15 cellular contexts compared by ENCODE assay signal in the genomic region with DNA sequence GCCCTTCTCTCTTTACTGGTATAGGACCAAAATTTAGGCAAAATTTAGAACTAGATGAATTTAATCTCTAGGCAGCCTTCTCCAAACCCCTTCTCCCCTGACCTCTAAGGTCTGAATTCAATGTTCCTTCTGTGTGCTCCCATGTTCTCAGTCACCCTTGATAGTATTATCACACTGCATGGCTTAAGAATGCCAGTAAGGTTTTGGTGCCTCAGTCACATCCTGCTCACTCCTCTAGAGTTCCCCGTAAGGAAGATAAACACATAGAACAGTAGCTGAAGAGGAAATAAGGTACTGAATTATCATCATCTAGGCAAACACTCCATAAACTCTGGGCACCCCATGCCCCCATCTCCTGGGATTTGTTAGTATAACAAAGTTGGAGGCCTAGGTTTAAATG. TPM values are rescaled to one million over a fixed set of nuclear protein-coding genes. Genes with fewer than 3 reads are reported as not detected.
DNase-seq lines count a peak whose midpoint lies in the region; ATAC-seq, FAIRE-seq and TF ChIP-seq lines count a peak whose summit lies in the region.
"Had no signal": no experiment of that assay in that cellular context is flagged by ENCODE, and none has a peak within 500 bp of the region (broad histone marks: within the 10 kb centered on the region; RNA-seq: fewer than 3 reads in every experiment).

No MANE protein-coding gene starts in this region.

- 40 to 76% methylated on average over 1 of the region's 1 CpG for WGBS in aorta, 2 donors

- H3K27ac ChIP-seq in astrocyte (ENCODE audit: low read depth, low read length) (peak overlapping the region; percentile 4), osteoblast (ENCODE audit: low read depth, low read length) (peak overlapping the region; percentile 93), aorta (ENCODE audit: low read depth in 1 of 2, low read length in 2 of 2) (no peak overlapping the region), caudate nucleus (ENCODE audit: low read depth, low read length) (no peak overlapping the region)
- H3K27ac ChIP-seq in CD8-positive, alpha-beta memory T cell (ENCODE audit: low read depth, low read length), result no peak overlapping the region
- H3K27ac ChIP-seq: SJSA1 had no signal

- peak; percentile 41 for FAIRE-seq in astrocyte (lab: Jason Lieb, UNC)
- FAIRE-seq: K562 had no signal

- H3K27me3 ChIP-seq in astrocyte (ENCODE audit: insufficient read depth, low read length), result no peaks in the 10 kb centered on the region
- no peaks in the 10 kb centered on the region for H3K27me3 ChIP-seq in osteoblast (ENCODE audit: insufficient read depth, low read length)
- H3K27me3 ChIP-seq in aorta (ENCODE audit: control insufficient read depth in 1 of 2, insufficient read depth in 2 of 2, low read length in 1 of 2), result no peaks in the 10 kb centered on the region
- no peaks in the 10 kb centered on the region for H3K27me3 ChIP-seq in CD8-positive, alpha-beta memory T cell (ENCODE audit: insufficient read depth, low read length, poor library complexity, severe bottlenecking)
- H3K27me3 ChIP-seq: SJSA1 had no signal

- H3K79me2 ChIP-seq in astrocyte (ENCODE audit: insufficient read depth, low read length) (peaks cover 97% of the 10 kb centered on the region), osteoblast (ENCODE audit: insufficient read depth, low read length) (peaks cover 97% of the 10 kb centered on the region)

- intact Hi-C loops in aorta (cut with DNase I), result no loop called here
- intact Hi-C loops in CD14-positive monocyte (cut with micrococcal nuclease), result no loop called here

- peak overlapping the region; percentile 80 for H3K27ac Mint-ChIP-seq in HFFc6
- no peak overlapping the region for H3K27ac Mint-ChIP-seq in astrocyte (ENCODE audit: unreplicated experiment)
- H3K27ac Mint-ChIP-seq in CD14-positive monocyte, result no peak overlapping the region
- no peak overlapping the region for H3K27ac Mint-ChIP-seq in CD8-positive, alpha-beta memory T cell
- H3K27ac Mint-ChIP-seq: CD4-positive, CD25-positive, alpha-beta regulatory T cell; GM23338 had no signal

- H3K4me1 ChIP-seq in astrocyte (ENCODE audit: insufficient read depth, low read length) (peaks cover 13% of the 10 kb centered on the region), osteoblast (ENCODE audit: insufficient read depth, low read length) (peaks cover 73% of the 10 kb centered on the region), aorta (ENCODE audit: control insufficient read depth in 1 of 2, insufficient read depth in 2 of 2, low read length in 2 of 2) (peaks cover 0 to 11% of the 10 kb centered on the region in 2 donors)
- no peaks in the 10 kb centered on the region for H3K4me1 ChIP-seq in CD8-positive, alpha-beta memory T cell (ENCODE audit: insufficient read depth, low read length)
- H3K4me1 ChIP-seq: SJSA1 had no signal

- H3K4me3 ChIP-seq in astrocyte (ENCODE audit: insufficient read depth, low read depth, low read length) (no peak overlapping the region), osteoblast (ENCODE audit: insufficient read depth, low read length) (no peak overlapping the region), aorta (ENCODE audit: low read length in 2 of 2) (no peak overlapping the region)
- H3K4me3 ChIP-seq in CD8-positive, alpha-beta memory T cell (ENCODE audit: low read length), result no peak overlapping the region
- H3K4me3 ChIP-seq: GM23338, K562, SJSA1 had no signal

- no peak overlapping the region for H3K4me3 Mint-ChIP-seq in HFFc6
- H3K4me3 Mint-ChIP-seq in astrocyte (ENCODE audit: unreplicated experiment), result no peak overlapping the region
- H3K4me3 Mint-ChIP-seq in CD14-positive monocyte, result no peak overlapping the region
- no peak overlapping the region for H3K4me3 Mint-ChIP-seq in CD8-positive, alpha-beta memory T cell
- H3K4me3 Mint-ChIP-seq: CD4-positive, CD25-positive, alpha-beta regulatory T cell; GM23338 had no signal

- H2AFZ ChIP-seq in astrocyte (ENCODE audit: low read depth, low read length), result no peak overlapping the region
- no peak overlapping the region for H2AFZ ChIP-seq in osteoblast (ENCODE audit: low read length)
- H2AFZ ChIP-seq: GM23338 had no signal

- H3K9me3 Mint-ChIP-seq in HFFc6, result no peaks in the 10 kb centered on the region
- H3K9me3 Mint-ChIP-seq in astrocyte (ENCODE audit: unreplicated experiment), result no peaks in the 10 kb centered on the region
- H3K9me3 Mint-ChIP-seq in CD14-positive monocyte, result peaks cover 0 to 2% (median 0%) of the 10 kb centered on the region in 7 donors
- peaks cover 0 to 2% (median 0%) of the 10 kb centered on the region in 5 donors for H3K9me3 Mint-ChIP-seq in CD8-positive, alpha-beta memory T cell
- H3K9me3 Mint-ChIP-seq: CD4-positive, CD25-positive, alpha-beta regulatory T cell; GM23338 had no signal

- TF ChIP-seq CTCF in HFFc6 (IDR thresholded peaks at IDR 0.05) (no peak), astrocyte (IDR thresholded peaks at IDR 0.05; ENCODE audit: insufficient read depth, low read depth, low read length) (no peak), osteoblast (IDR thresholded peaks at IDR 0.05; ENCODE audit: extremely low read depth, low read depth, low read length) (no peak), CD14-positive monocyte (IDR thresholded peaks at IDR 0.05) (no peak)

- H3K36me3 Mint-ChIP-seq in HFFc6 (ENCODE audit: low read depth) (peaks cover 70% of the 10 kb centered on the region), astrocyte (ENCODE audit: low read depth, unreplicated experiment) (no peaks in the 10 kb centered on the region), CD14-positive monocyte (no peaks in the 10 kb centered on the region)
- no peaks in the 10 kb centered on the region for H3K36me3 Mint-ChIP-seq in CD8-positive, alpha-beta memory T cell
- H3K36me3 Mint-ChIP-seq: CD4-positive, CD25-positive, alpha-beta regulatory T cell had no signal

- H3K4me2 ChIP-seq in astrocyte (ENCODE audit: low read length) (peak overlapping the region; percentile 7), osteoblast (ENCODE audit: insufficient read depth, low read length) (peak overlapping the region; percentile 11)
- H3K4me2 ChIP-seq: GM23338 had no signal

- H3K27me3 Mint-ChIP-seq in HFFc6 (ENCODE audit: insufficient read depth) (0 out of 2 replicates have a peak, but pooled peaks cover 2% of the 10 kb centered on the region), astrocyte (ENCODE audit: low read depth, unreplicated experiment) (no peaks in the 10 kb centered on the region), CD14-positive monocyte (ENCODE audit: low read depth in 3 of 3) (peaks cover 6 to 7% (median 6%) of the 10 kb centered on the region in 3 donors)
- peaks cover 10 to 54% of the 10 kb centered on the region in 2 donors for H3K27me3 Mint-ChIP-seq in CD8-positive, alpha-beta memory T cell

- POLR2A ChIA-PET in CD8-positive, alpha-beta memory T cell (lab: Charles Lee), result no interaction called here

- H3K9me3 ChIP-seq in astrocyte (ENCODE audit: insufficient read depth, low read depth, low read length) (no peaks in the 10 kb centered on the region), osteoblast (ENCODE audit: low read depth, low read length) (no peaks in the 10 kb centered on the region), aorta (ENCODE audit: control insufficient read depth, low read length) (no peaks in the 10 kb centered on the region)
- H3K9me3 ChIP-seq in CD8-positive, alpha-beta memory T cell (ENCODE audit: low read length), result no peaks in the 10 kb centered on the region
- H3K9me3 ChIP-seq: SJSA1 had no signal

- H4K20me1 ChIP-seq in astrocyte (ENCODE audit: insufficient read depth, low read length), result peaks cover 5% of the 10 kb centered on the region
- no peaks in the 10 kb centered on the region for H4K20me1 ChIP-seq in osteoblast (ENCODE audit: insufficient read depth, low read length)

- peak; percentile 34 for ATAC-seq in aorta (ENCODE audit: low FRiP score)
- ATAC-seq: GM23338, K562 had no signal

- H3K4me1 Mint-ChIP-seq in HFFc6 (ENCODE audit: low read depth) (peaks cover 94% of the 10 kb centered on the region), astrocyte (ENCODE audit: low read depth, unreplicated experiment) (peaks cover 6% of the 10 kb centered on the region), CD14-positive monocyte (no peaks in the 10 kb centered on the region)
- no peaks in the 10 kb centered on the region for H3K4me1 Mint-ChIP-seq in CD8-positive, alpha-beta memory T cell
- H3K4me1 Mint-ChIP-seq: CD4-positive, CD25-positive, alpha-beta regulatory T cell had no signal

- no peak overlapping the region for H3K9ac ChIP-seq in astrocyte (ENCODE audit: low read length)

- CTCF ChIA-PET in CD8-positive, alpha-beta memory T cell (lab: Charles Lee), result no interaction called here

- no peaks in the 10 kb centered on the region for H3K36me3 ChIP-seq in astrocyte (ENCODE audit: insufficient read depth, low read length)
- no peaks in the 10 kb centered on the region for H3K36me3 ChIP-seq in osteoblast (ENCODE audit: insufficient read depth, low read length)
- no peaks in the 10 kb centered on the region for H3K36me3 ChIP-seq in aorta (ENCODE audit: control insufficient read depth in 1 of 2, insufficient read depth in 2 of 2, low read length in 1 of 2)
- H3K36me3 ChIP-seq in CD8-positive, alpha-beta memory T cell (ENCODE audit: insufficient read depth, low read length), result no peaks in the 10 kb centered on the region
- H3K36me3 ChIP-seq: SJSA1 had no signal

- DNase-seq in HFFc6 (no peak), astrocyte (ENCODE audit: low read depth) (no peak), osteoblast (ENCODE audit: insufficient read length, low spot score, missing footprints) (no peak), aorta (no peak), CD14-positive monocyte (ENCODE audit: low spot score) (no peak), caudate nucleus (lab: John Stamatoyannopoulos, UW) (no peak)
- DNase-seq in CD8-positive, alpha-beta memory T cell, result no peak
- DNase-seq: CD4-positive, CD25-positive, alpha-beta regulatory T cell; DMS53; NCI-H1436; NCI-H2029 treated with DMSO at 0.1 percent for 48 hours; NCI-H524 had no signal

RNA-seq across cellular contexts. Expression of a gene that starts 18.2 kb away (rescaled TPM):
- 100 to 1,000 TPM; 151 to 310 (median 270) TPM for total RNA-seq in HFFc6 (2021; fragmentation: NEBNext Ultra II Directional; extraction: Animal tissue kit (Norgen Biotek cat#: 25700))
- total RNA-seq in astrocyte (1.3 and 2.6 TPM in 2 replicates), osteoblast (307 and 427 TPM in 2 replicates), aorta (100 to 1,000 TPM; 159 to 272 TPM)
- polyA plus RNA-seq in aorta (10 to 100 TPM; 15.2 to 51.6 TPM), CD14-positive monocyte (not detected)
- total RNA-seq in CD8-positive, alpha-beta memory T cell, result not detected
- polyA plus RNA-seq in CD8-positive, alpha-beta memory T cell, result not detected
- total RNA-seq: CD4-positive, CD25-positive, alpha-beta regulatory T cell; GM23338; K562 had no signal
- polyA plus RNA-seq: K562 had no signal

Comparison
In these comparisons a context has a peak if more than half of its experiments do, and no peak if none do; other contexts are left out.
1. H3K27ac ChIP-seq: peak in astrocyte (single experiment) and osteoblast (single experiment); none in aorta (0 of 2), CD8-positive, alpha-beta memory T cell (single experiment) and caudate nucleus (single experiment).
2. RNA of a gene that starts 18.2 kb away (total RNA-seq): 307 to 427 TPM in osteoblast, 151 to 310 TPM in HFFc6 and 159 to 272 TPM in aorta; 1.3 to 2.6 TPM in astrocyte and not detected in CD8-positive, alpha-beta memory T cell; every median in the first group is over 10 times any median in the second.